ENCODE assay signal across 1 cellular context in the genomic region with DNA sequence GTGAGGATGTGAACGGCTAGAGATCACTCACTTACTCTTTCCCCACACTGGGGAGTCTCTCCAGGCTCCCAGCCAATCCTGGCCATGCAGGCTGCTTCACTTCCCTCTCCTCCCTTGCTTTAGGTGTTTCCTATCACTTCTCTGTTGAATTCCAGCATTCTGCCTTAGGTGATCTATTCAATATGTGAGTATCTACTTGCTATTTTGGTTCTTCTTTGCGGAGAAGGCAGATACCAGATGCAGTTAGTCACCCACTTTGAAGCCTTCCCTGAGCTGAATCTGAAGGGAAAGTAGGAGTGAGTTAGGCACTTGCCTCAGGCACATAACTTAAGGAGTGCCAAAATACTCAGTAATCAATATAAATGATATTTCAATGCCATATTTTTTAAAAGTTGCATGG.
TF ChIP-seq lines count a peak whose summit lies in the region.

No MANE protein-coding gene starts in this region.

TF ChIP-seq in HCT116, 20 proteins besides CTCF, POLR2A, EP300 and RAD21 (continued from another document):
- TF ChIP-seq, protein P1, sequence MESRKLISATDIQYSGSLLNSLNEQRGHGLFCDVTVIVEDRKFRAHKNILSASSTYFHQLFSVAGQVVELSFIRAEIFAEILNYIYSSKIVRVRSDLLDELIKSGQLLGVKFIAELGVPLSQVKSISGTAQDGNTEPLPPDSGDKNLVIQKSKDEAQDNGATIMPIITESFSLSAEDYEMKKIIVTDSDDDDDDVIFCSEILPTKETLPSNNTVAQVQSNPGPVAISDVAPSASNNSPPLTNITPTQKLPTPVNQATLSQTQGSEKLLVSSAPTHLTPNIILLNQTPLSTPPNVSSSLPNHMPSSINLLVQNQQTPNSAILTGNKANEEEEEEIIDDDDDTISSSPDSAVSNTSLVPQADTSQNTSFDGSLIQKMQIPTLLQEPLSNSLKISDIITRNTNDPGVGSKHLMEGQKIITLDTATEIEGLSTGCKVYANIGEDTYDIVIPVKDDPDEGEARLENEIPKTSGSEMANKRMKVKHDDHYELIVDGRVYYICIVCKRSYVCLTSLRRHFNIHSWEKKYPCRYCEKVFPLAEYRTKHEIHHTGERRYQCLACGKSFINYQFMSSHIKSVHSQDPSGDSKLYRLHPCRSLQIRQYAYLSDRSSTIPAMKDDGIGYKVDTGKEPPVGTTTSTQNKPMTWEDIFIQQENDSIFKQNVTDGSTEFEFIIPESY (IDR thresholded peaks at IDR 0.05; ENCODE audit: extremely low read depth, insufficient replicate concordance, low read length): no peak
TF ChIP-seq in HCT116: peak in this region for 4.
